In the genomic region with DNA sequence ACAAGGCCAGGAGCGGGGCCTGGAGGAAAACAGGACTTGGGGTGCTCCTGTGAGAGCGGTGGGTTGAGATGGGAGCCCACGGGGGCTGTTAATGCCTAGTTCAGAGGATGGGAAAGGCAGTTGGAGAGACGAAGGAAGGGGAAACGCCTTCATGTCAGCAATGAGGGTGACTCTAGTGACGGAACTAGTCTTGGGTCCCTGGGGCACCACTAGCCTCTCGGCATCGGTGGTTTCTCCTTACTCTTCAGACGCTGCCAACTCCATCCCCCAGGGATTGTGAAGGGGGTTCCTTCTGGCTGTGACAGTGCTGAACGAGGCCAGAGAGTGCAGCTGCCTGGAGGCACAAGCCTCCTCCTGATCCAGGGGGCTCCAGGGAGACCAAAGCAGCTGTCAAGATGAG, we compare ENCODE assay signal across 6 cellular contexts. TPM values are rescaled to one million over a fixed set of nuclear protein-coding genes. Genes with fewer than 3 reads are reported as not detected.
DNase-seq lines count a peak whose midpoint lies in the region; ATAC-seq and TF ChIP-seq lines count a peak whose summit lies in the region.

No MANE protein-coding gene starts in this region.

- peaks cover 3 to 4% of the 10 kb centered on the region in 2 donors for H3K36me3 Mint-ChIP-seq in activated T-cell treated with anti-CD3 and anti-CD28 coated beads, Interleukin-2, amount 50 U/mL, for 72 hours (ENCODE audit: insufficient read depth in 2 of 2)

- H3K27me3 Mint-ChIP-seq in activated T-cell treated with anti-CD3 and anti-CD28 coated beads, Interleukin-2, amount 50 U/mL, for 72 hours (ENCODE audit: low read depth), result no peaks in the 10 kb centered on the region

- 6 to 7% methylated on average over 10 of the region's 10 CpGs for WGBS in lung, 2 donors

- peak overlapping the region; percentile 97 to 99 for H3K4me3 Mint-ChIP-seq in activated T-cell treated with anti-CD3 and anti-CD28 coated beads, Interleukin-2, amount 50 U/mL, for 72 hours

- H3K27ac Mint-ChIP-seq in activated T-cell treated with anti-CD3 and anti-CD28 coated beads, Interleukin-2, amount 50 U/mL, for 72 hours, result peak overlapping the region; percentile 98

- no peaks in the 10 kb centered on the region for H3K27me3 ChIP-seq in lung (ENCODE audit: control insufficient read depth, insufficient read depth)

- peak overlapping the region; percentile 87 for H3K4me3 ChIP-seq in lung

- H3K9me3 ChIP-seq in lung (ENCODE audit: control insufficient read depth in 2 of 2, insufficient read depth in 1 of 2, low read length in 1 of 2), result no peaks in the 10 kb centered on the region

- TF ChIP-seq CTCF in lung (IDR thresholded peaks at IDR 0.05; ENCODE audit: control extremely low read depth, extremely low read depth), result no peak

- no peak for ATAC-seq in activated T-cell treated with anti-CD3 and anti-CD28 coated beads, Interleukin-2, amount 50 U/mL, for 72 hours (replicated peaks in 1 of 2)
- ATAC-seq in lung (ENCODE audit: insufficient read depth, low FRiP score), result no peak

- H3K4me1 ChIP-seq in lung (ENCODE audit: control insufficient read depth in 2 of 2, insufficient read depth in 2 of 2, low read length in 2 of 2), result peaks cover 8 to 14% of the 10 kb centered on the region in 2 donors

- H3K4me1 Mint-ChIP-seq in activated T-cell treated with anti-CD3 and anti-CD28 coated beads, Interleukin-2, amount 50 U/mL, for 72 hours (ENCODE audit: low read depth), result peaks cover 49% of the 10 kb centered on the region

- H3K9me3 Mint-ChIP-seq in activated T-cell treated with anti-CD3 and anti-CD28 coated beads, Interleukin-2, amount 50 U/mL, for 72 hours, result no peaks in the 10 kb centered on the region

- peak overlapping the region; percentile 91 to 96 for H3K27ac ChIP-seq in lung (ENCODE audit: low read depth in 1 of 2, low read length in 1 of 2)

- no peaks in the 10 kb centered on the region for H3K36me3 ChIP-seq in lung (ENCODE audit: control insufficient read depth in 2 of 2, insufficient read depth in 2 of 2, low read length in 2 of 2)

- DNase-seq in D341Med (ENCODE audit: low spot score), result peak; percentile 41
- DNase-seq in activated T-cell treated with anti-CD3 and anti-CD28 coated beads, Interleukin-2, amount 50 U/mL, for 72 hours, result peak in 1 of 2 donors; percentile 18
- no peak for DNase-seq in lung (ENCODE audit: low spot score)
- DNase-seq in SW480 (ENCODE audit: low spot score), result no peak
- no peak for DNase-seq in activated gamma-delta T cell treated with Interleukin-2 at 50 U/mL for 16 hours
- DNase-seq in cerebellar nuclear complex (lab: John Stamatoyannopoulos, UW), result no peak

RNA-seq across cellular contexts. Expression of gene CAMTA2, which starts 0.7 kb away (rescaled TPM):
- 100 to 1,000 TPM; 206 to 207 TPM for total RNA-seq in activated T-cell treated with anti-CD3 and anti-CD28 coated beads, Interleukin-2, amount 50 U/mL, for 72 hours
- total RNA-seq in lung, result 10 to 100 TPM; 15.0 to 53.4 TPM
- 10 to 100 TPM; 45.8 to 66.3 TPM for polyA plus RNA-seq in lung

RNA-seq across cellular contexts. Expression of gene INCA1, which starts 9.2 kb away (rescaled TPM):
- total RNA-seq in activated T-cell treated with anti-CD3 and anti-CD28 coated beads, Interleukin-2, amount 50 U/mL, for 72 hours, result under 1 TPM in 1 of 2 donors, not detected in 1; 0.60 TPM
- 1 to 10 TPM; 1.9 to 2.0 TPM for total RNA-seq in lung
- 1 to 10 TPM in 1 of 2 donors, under 1 TPM in 1; 0.89 to 3.4 TPM for polyA plus RNA-seq in lung

RNA-seq across cellular contexts. Expression of gene KIF1C, which starts 9.6 kb away (rescaled TPM):
- 10 to 100 TPM; 38.3 to 41.3 TPM for total RNA-seq in activated T-cell treated with anti-CD3 and anti-CD28 coated beads, Interleukin-2, amount 50 U/mL, for 72 hours
- 100 to 1,000 TPM in 1 of 2 donors, 10 to 100 TPM in 1; 48.0 to 190 TPM for total RNA-seq in lung
- 10 to 100 TPM; 61.8 to 89.8 TPM for polyA plus RNA-seq in lung

RNA-seq across cellular contexts. Expression of gene SPAG7, which starts 20.6 kb away (rescaled TPM):
- 100 to 1,000 TPM; 140 to 158 TPM for total RNA-seq in activated T-cell treated with anti-CD3 and anti-CD28 coated beads, Interleukin-2, amount 50 U/mL, for 72 hours
- 10 to 100 TPM; 63.8 to 75.4 TPM for total RNA-seq in lung
- polyA plus RNA-seq in lung, result 100 to 1,000 TPM in 1 of 2 donors, 10 to 100 TPM in 1; 76.2 to 101 TPM

RNA-seq across cellular contexts. Expression of gene ENO3, which starts 37.2 kb away (rescaled TPM):
- total RNA-seq in activated T-cell treated with anti-CD3 and anti-CD28 coated beads, Interleukin-2, amount 50 U/mL, for 72 hours, result 100 to 1,000 TPM in 1 of 2 donors, 10 to 100 TPM in 1; 90.0 to 102 TPM
- total RNA-seq in lung, result 10 to 100 TPM in 1 of 2 donors, 1 to 10 TPM in 1; 3.3 to 10.7 TPM
- polyA plus RNA-seq in lung, result 1 to 10 TPM; 7.2 to 9.3 TPM
